In genomic region chr2:61443342-61444041, GRCh38 we compare ENCODE assay signal across 11 cellular contexts. TPM values are rescaled to one million over a fixed set of nuclear protein-coding genes. Genes with fewer than 3 reads are reported as not detected.
DNase-seq lines count a peak whose midpoint lies in the region; ATAC-seq and TF ChIP-seq lines count a peak whose summit lies in the region.
"Had no signal": no experiment of that assay in that cellular context is flagged by ENCODE, and none has a peak within 500 bp of the region (broad histone marks: within the 10 kb centered on the region; RNA-seq: fewer than 3 reads in every experiment).

No MANE protein-coding gene starts in this region.

- intact Hi-C loops in breast epithelium (cut with DNase I; ENCODE audit: low total_unique reads) = no loop called here

- CTCF ChIA-PET in WTC11 (lab: Charles Lee) = interaction anchor here (1.2 to 5.8 kb wide), 2 partner anchors 10 to 17 kb away, joined by 3 to 26 read pairs; no protein-coding TSS in a partner anchor

- H3K27ac ChIP-seq in BLaER1 treated with 17β-estradiol and CSF1 and Interleukin-3, amounts not matched to agents 10 nM and 100 nM = peak overlapping the region in 4 of 11 experiments; percentile 5 to 46 (median 20); a peak in 5 of 22 replicates
- H3K27ac ChIP-seq in breast epithelium = no peak overlapping the region

- TF ChIP-seq POLR2A in breast epithelium (IDR thresholded peaks at IDR 0.05) = no peak

- peak overlapping the region; percentile 57 for H3K27ac Mint-ChIP-seq in WTC11
- H3K27ac Mint-ChIP-seq: brain had no signal

- H3K4me3 Mint-ChIP-seq in WTC11 = no peak overlapping the region
- H3K4me3 Mint-ChIP-seq: brain had no signal

- H3K27me3 ChIP-seq in BLaER1 treated with 17β-estradiol and CSF1 and Interleukin-3, amounts not matched to agents 10 nM and 100 nM = no peaks in the 10 kb centered on the region
- H3K27me3 ChIP-seq in breast epithelium = no peaks in the 10 kb centered on the region
- H3K27me3 ChIP-seq: stomach had no signal

- peak overlapping the region in 6 of 11 experiments; percentile 9 to 82 (median 54); a peak in 11 of 22 replicates for H3K4me2 ChIP-seq in BLaER1 treated with 17β-estradiol and CSF1 and Interleukin-3, amounts not matched to agents 10 nM and 100 nM

- H3K9ac ChIP-seq in BLaER1 treated with 17β-estradiol and CSF1 and Interleukin-3, amounts not matched to agents 10 nM and 100 nM = no peak overlapping the region

- DNase-seq in WTC11 (ENCODE audit: low spot score) (no peak), DMS153 (lab: John Stamatoyannopoulos, UW) (no peak), epidermal melanocyte (ENCODE audit: insufficient read length, low spot score) (no peak), breast epithelium (ENCODE audit: low spot score in 2 of 2) (no peak)
- no peak for DNase-seq in activated CD4-positive, CD25-positive, alpha-beta regulatory T cell treated with anti-CD3 and anti-CD28 coated beads, Interleukin-2, amount 50 U/mL, for 72 hours
- DNase-seq: NCI-H345, stomach had no signal

- peaks cover 9 to 62% (median 41%) of the 10 kb centered on the region in 11 experiments; a peak in 18 of 22 replicates for H3K36me3 ChIP-seq in BLaER1 treated with 17β-estradiol and CSF1 and Interleukin-3, amounts not matched to agents 10 nM and 100 nM
- H3K36me3 ChIP-seq in breast epithelium = no peaks in the 10 kb centered on the region
- H3K36me3 ChIP-seq: stomach had no signal

- H3K9me3 ChIP-seq in BLaER1 treated with 17β-estradiol and CSF1 and Interleukin-3, amounts not matched to agents 10 nM and 100 nM (replicated peaks in 1 of 11) = peaks cover 0 to 43% (median 27%) of the 10 kb centered on the region in 11 experiments; a peak in 19 of 22 replicates
- H3K9me3 ChIP-seq in breast epithelium = no peaks in the 10 kb centered on the region
- H3K9me3 ChIP-seq: stomach had no signal

- H3K27me3 Mint-ChIP-seq in WTC11 (ENCODE audit: low read depth) = no peaks in the 10 kb centered on the region
- H3K27me3 Mint-ChIP-seq: brain had no signal

- H3K9me3 Mint-ChIP-seq in WTC11 = no peaks in the 10 kb centered on the region

- peaks cover 69 to 100% (median 98%) of the 10 kb centered on the region in 11 experiments for H4K20me1 ChIP-seq in BLaER1 treated with 17β-estradiol and CSF1 and Interleukin-3, amounts not matched to agents 10 nM and 100 nM

- H3K36me3 Mint-ChIP-seq in WTC11 = peaks cover 3% of the 10 kb centered on the region; the same call in 1 of the 2 replicates

- H3K4me1 Mint-ChIP-seq in WTC11 = peaks cover 39% of the 10 kb centered on the region

- H3K4me1 ChIP-seq in BLaER1 treated with 17β-estradiol and CSF1 and Interleukin-3, amounts not matched to agents 10 nM and 100 nM = peaks cover 42 to 73% (median 64%) of the 10 kb centered on the region in 10 experiments
- no peaks in the 10 kb centered on the region for H3K4me1 ChIP-seq in breast epithelium

- ATAC-seq in GM19395 (IDR thresholded peaks at IDR 0.05; ENCODE audit: unreplicated experiment) = peak; percentile 94
- ATAC-seq in HG03159 (IDR thresholded peaks at IDR 0.05; ENCODE audit: unreplicated experiment) = peak; percentile 90
- no peak for ATAC-seq in WTC11

- H3K4me3 ChIP-seq in BLaER1 treated with 17β-estradiol and CSF1 and Interleukin-3, amounts not matched to agents 10 nM and 100 nM = no peak overlapping the region
- no peak overlapping the region for H3K4me3 ChIP-seq in breast epithelium
- H3K4me3 ChIP-seq: stomach had no signal

- TF ChIP-seq CTCF in WTC11 (IDR thresholded peaks at IDR 0.05) (no peak), breast epithelium (IDR thresholded peaks at IDR 0.05) (no peak)

- POLR2A ChIA-PET in WTC11 (lab: Charles Lee) = interaction anchor here (0.6 kb wide), 1 partner anchor 76 kb away, joined by 3 read pairs; no protein-coding TSS in a partner anchor

TF ChIP-seq in WTC11, 78 proteins besides CTCF, POLR2A, EP300 and RAD21:
- TF ChIP-seq CDX4 (CRISPR knock-in tag; IDR thresholded peaks at IDR 0.05; ENCODE audit: borderline replicate concordance) (no peak), GABPB1 (CRISPR knock-in tag; IDR thresholded peaks at IDR 0.05) (peak; percentile 56; the same call in 1 of the 2 replicates)
TF ChIP-seq in WTC11: peak in this region for 1.

RNA-seq across cellular contexts. Expression of gene USP34, which starts 27.4 kb away (rescaled TPM):
- total RNA-seq in WTC11 (2021) (87.4 to 96.2 TPM (median 92.3 TPM) in 3 replicates), breast epithelium (100 to 1,000 TPM; 148 to 260 (median 189) TPM)
